1 cellular context compared by ENCODE assay signal in the genomic region with DNA sequence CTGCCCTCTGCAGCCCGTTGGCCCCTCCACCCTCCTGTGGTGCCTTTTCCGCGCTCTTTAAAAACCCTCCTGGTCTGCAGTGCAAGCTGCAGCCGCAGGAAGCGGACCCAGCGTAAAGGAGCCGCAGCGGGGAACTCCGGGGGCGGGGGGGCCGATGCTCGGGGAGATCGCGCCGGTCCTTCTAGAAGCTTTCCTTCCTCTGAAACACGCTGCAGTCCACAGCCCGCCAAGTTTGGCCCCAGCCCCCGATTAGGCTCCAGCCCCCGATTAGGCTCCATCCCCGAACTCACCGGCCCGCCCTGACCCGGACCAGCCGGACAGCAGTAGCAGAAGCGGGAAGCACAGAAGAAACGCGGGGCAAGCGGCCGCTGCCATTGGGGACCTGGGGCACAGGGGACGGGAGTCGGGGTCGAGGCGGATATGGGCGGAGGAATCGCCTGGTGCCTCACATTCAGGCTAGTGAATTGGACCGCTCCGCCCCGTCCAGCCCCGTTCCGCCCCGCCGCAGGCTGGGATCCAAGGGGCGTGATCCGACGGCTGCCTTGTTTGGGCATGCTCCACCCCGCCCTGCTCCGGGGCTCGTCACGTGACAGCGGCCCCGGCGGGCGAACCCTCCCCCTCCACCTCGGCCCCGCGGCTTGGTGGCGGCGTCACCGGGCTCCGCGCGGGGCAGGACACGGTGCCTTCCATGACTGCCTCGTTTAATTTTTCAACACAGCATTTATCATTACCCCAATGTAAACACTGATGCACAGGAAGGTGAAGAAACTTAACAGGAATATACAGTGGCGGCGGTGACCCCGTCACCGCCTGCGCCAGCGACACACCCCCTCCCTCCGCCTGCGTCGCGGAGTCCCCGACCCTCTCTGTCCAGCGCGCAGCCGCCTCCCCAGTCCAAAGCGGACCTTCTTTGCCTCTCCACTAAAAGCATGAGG.
TF ChIP-seq lines count a peak whose summit lies in the region.

No MANE protein-coding gene starts in this region.

TF ChIP-seq in A549, 52 proteins besides CTCF, POLR2A, EP300 and RAD21 (continued from another document):
- TF ChIP-seq, protein P1, sequence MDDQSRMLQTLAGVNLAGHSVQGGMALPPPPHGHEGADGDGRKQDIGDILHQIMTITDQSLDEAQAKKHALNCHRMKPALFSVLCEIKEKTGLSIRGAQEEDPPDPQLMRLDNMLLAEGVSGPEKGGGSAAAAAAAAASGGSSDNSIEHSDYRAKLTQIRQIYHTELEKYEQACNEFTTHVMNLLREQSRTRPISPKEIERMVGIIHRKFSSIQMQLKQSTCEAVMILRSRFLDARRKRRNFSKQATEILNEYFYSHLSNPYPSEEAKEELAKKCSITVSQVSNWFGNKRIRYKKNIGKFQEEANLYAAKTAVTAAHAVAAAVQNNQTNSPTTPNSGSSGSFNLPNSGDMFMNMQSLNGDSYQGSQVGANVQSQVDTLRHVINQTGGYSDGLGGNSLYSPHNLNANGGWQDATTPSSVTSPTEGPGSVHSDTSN (IDR thresholded peaks at IDR 0.05): no peak
- TF ChIP-seq ZNF302 (CRISPR knock-in tag; IDR thresholded peaks at IDR 0.05): no peak
- no peak for TF ChIP-seq EHF (CRISPR knock-in tag; IDR thresholded peaks at IDR 0.05)
- TF ChIP-seq, protein P2, sequence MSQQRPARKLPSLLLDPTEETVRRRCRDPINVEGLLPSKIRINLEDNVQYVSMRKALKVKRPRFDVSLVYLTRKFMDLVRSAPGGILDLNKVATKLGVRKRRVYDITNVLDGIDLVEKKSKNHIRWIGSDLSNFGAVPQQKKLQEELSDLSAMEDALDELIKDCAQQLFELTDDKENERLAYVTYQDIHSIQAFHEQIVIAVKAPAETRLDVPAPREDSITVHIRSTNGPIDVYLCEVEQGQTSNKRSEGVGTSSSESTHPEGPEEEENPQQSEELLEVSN (IDR thresholded peaks at IDR 0.05; ENCODE audit: borderline replicate concordance, low read depth): peak; percentile 49; the same call in 1 of the 2 replicates
- no peak for TF ChIP-seq GATA3 (IDR thresholded peaks at IDR 0.05; ENCODE audit: borderline replicate concordance)
- no peak for TF ChIP-seq ZC3H11A (IDR thresholded peaks at IDR 0.05)
- TF ChIP-seq KDM5A (IDR thresholded peaks at IDR 0.05): no peak
- TF ChIP-seq RARB (CRISPR knock-in tag; IDR thresholded peaks at IDR 0.05): no peak
- TF ChIP-seq JUNB (IDR thresholded peaks at IDR 0.05): no peak
- TF ChIP-seq, protein P3, sequence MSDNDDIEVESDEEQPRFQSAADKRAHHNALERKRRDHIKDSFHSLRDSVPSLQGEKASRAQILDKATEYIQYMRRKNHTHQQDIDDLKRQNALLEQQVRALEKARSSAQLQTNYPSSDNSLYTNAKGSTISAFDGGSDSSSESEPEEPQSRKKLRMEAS (IDR thresholded peaks at IDR 0.05): no peak; the same call in 1 of the 2 replicates
- TF ChIP-seq SREBF2 (IDR thresholded peaks at IDR 0.05): no peak
- TF ChIP-seq JUN (IDR thresholded peaks at IDR 0.05): peak in 1 of 2 experiments; percentile 33; a peak in 1 of 5 replicates
- TF ChIP-seq CBX2 (IDR thresholded peaks at IDR 0.05; ENCODE audit: borderline replicate concordance, low read depth): no peak
- TF ChIP-seq ZFP36 (IDR thresholded peaks at IDR 0.05; ENCODE audit: borderline replicate concordance, partially characterized antibody): peak; percentile 41
- TF ChIP-seq RNF2 (IDR thresholded peaks at IDR 0.05; ENCODE audit: borderline replicate concordance, low read depth): no peak
- TF ChIP-seq, protein P4, sequence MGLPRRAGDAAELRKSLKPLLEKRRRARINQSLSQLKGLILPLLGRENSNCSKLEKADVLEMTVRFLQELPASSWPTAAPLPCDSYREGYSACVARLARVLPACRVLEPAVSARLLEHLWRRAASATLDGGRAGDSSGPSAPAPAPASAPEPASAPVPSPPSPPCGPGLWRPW (IDR thresholded peaks at IDR 0.05): no peak
- TF ChIP-seq SMC3 (IDR thresholded peaks at IDR 0.05): no peak
- no peak for TF ChIP-seq NPAS2 (CRISPR knock-in tag; IDR thresholded peaks at IDR 0.05; ENCODE audit: borderline replicate concordance)
- no peak for TF ChIP-seq CEBPB (IDR thresholded peaks at IDR 0.05)
- no peak for TF ChIP-seq ZSCAN20 (CRISPR knock-in tag; IDR thresholded peaks at IDR 0.05)
- TF ChIP-seq ESRRA (IDR thresholded peaks at IDR 0.05; ENCODE audit: borderline replicate concordance, low read length): no peak
- TF ChIP-seq, protein P5, sequence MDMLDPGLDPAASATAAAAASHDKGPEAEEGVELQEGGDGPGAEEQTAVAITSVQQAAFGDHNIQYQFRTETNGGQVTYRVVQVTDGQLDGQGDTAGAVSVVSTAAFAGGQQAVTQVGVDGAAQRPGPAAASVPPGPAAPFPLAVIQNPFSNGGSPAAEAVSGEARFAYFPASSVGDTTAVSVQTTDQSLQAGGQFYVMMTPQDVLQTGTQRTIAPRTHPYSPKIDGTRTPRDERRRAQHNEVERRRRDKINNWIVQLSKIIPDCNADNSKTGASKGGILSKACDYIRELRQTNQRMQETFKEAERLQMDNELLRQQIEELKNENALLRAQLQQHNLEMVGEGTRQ (IDR thresholded peaks at IDR 0.05): peak; percentile 94
TF ChIP-seq in A549: peak in this region for 5.
